1 cellular context compared by ENCODE assay signal in genomic region chr11:61254403-61255025, GRCh38.
A peak's percentile ranks its signal among the peaks of the same experiment; 100 is the strongest.
TF ChIP-seq lines count a peak whose summit lies in the region.

No MANE protein-coding gene starts in this region.

TF ChIP-seq in K562, 482 proteins besides CTCF, POLR2A, EP300 and RAD21:
- TF ChIP-seq CBX3 (IDR thresholded peaks at IDR 0.05; ENCODE audit: borderline replicate concordance in 1 of 2, low read length in 2 of 2) (0 out of 3 replicates have a peak, but pooled peaks of 1 of the 2 experiments have one; percentile 9), CREM (IDR thresholded peaks at IDR 0.05; ENCODE audit: low read depth) (0 out of 2 replicates have a peak, but pooled peaks have one; percentile 27), ZNF785 (CRISPR knock-in tag; IDR thresholded peaks at IDR 0.05) (no peak), ELF1 (tag; IDR thresholded peaks at IDR 0.05) (no peak), XRCC5 (IDR thresholded peaks at IDR 0.05; ENCODE audit: low read depth, low read length) (peak; percentile 71; the same call in 1 of the 2 replicates), TAF1 (IDR thresholded peaks at IDR 0.05; ENCODE audit: control insufficient read depth, extremely low read depth, insufficient read depth, low read length, severe bottlenecking) (no peak), CTBP1 (IDR thresholded peaks at IDR 0.05; ENCODE audit: borderline replicate concordance) (peak; percentile 25; the same call in 1 of the 2 replicates), CC2D1A (IDR thresholded peaks at IDR 0.05) (peak; percentile 52; the same call in 1 of the 2 replicates), ARID2 (IDR thresholded peaks at IDR 0.05) (peak; percentile 65; the same call in 1 of the 2 replicates), DEAF1 (CRISPR knock-in tag; IDR thresholded peaks at IDR 0.05) (peak; percentile 65), BRCA1 (IDR thresholded peaks at IDR 0.05) (no peak), BRCA1 (CRISPR knock-in tag; IDR thresholded peaks at IDR 0.05) (no peak), RB1 (IDR thresholded peaks at IDR 0.05; ENCODE audit: low read depth) (peak; percentile 76; the same call in 1 of the 2 replicates), NUFIP1 (IDR thresholded peaks at IDR 0.05; ENCODE audit: partially characterized antibody) (no peak), SAFB (IDR thresholded peaks at IDR 0.05; ENCODE audit: borderline replicate concordance, low read depth, low read length) (no peak), L3MBTL2 (IDR thresholded peaks at IDR 0.05) (peak; percentile 26; the same call in 1 of the 2 replicates), SRF (CRISPR knock-in tag; IDR thresholded peaks at IDR 0.05) (no peak), WHSC1 (IDR thresholded peaks at IDR 0.05; ENCODE audit: low read length) (no peak), ZNF121 (CRISPR knock-in tag; conservative IDR thresholded peaks at IDR 0.05) (no peak), YY1 (IDR thresholded peaks at IDR 0.05; ENCODE audit: borderline replicate concordance in 1 of 3, control insufficient read depth in 1 of 3, extremely low read depth in 1 of 3, insufficient read depth in 3 of 3, insufficient read length in 1 of 3, insufficient replicate concordance in 2 of 3, low read depth in 1 of 3, low read length in 2 of 3) (peak in 1 of 3 experiments; percentile 36), THAP12 (CRISPR knock-in tag; IDR thresholded peaks at IDR 0.05) (0 out of 2 replicates have a peak, but pooled peaks have one; percentile 16), RCOR1 (IDR thresholded peaks at IDR 0.05; ENCODE audit: borderline replicate concordance in 1 of 2, low read depth in 2 of 2, low read length in 2 of 2) (peak in 1 of 2 experiments; percentile 41; a peak in 1 of 4 replicates), AFF4 (CRISPR knock-in tag; IDR thresholded peaks at IDR 0.05) (no peak), PTTG1 (tag; IDR thresholded peaks at IDR 0.05; ENCODE audit: low read depth) (no peak), ZBTB43 (CRISPR knock-in tag; IDR thresholded peaks at IDR 0.05) (no peak), JUND (IDR thresholded peaks at IDR 0.05; ENCODE audit: borderline replicate concordance, low read depth, low read length) (peak; percentile 36; the same call in 1 of the 2 replicates), JUND (tag; IDR thresholded peaks at IDR 0.05; ENCODE audit: borderline replicate concordance, low read depth, low read length) (no peak), STAG1 (CRISPR knock-in tag; IDR thresholded peaks at IDR 0.05; ENCODE audit: borderline replicate concordance) (peak; percentile 79; the same call in 1 of the 2 replicates), SMC3 (conservative IDR thresholded peaks at IDR 0.05; ENCODE audit: insufficient read depth, low read depth, low read length) (peak; percentile 95), MAZ (CRISPR knock-in tag; conservative IDR thresholded peaks at IDR 0.05 in 1 of 2, IDR thresholded peaks at IDR 0.05 in 1 of 2) (0 out of 4 replicates have a peak, but pooled peaks of 1 of the 2 experiments have one; percentile 23), NFATC3 (IDR thresholded peaks at IDR 0.05) (no peak), PURB (CRISPR knock-in tag; IDR thresholded peaks at IDR 0.05; ENCODE audit: low read depth) (no peak)
- TF ChIP-seq, protein P1, sequence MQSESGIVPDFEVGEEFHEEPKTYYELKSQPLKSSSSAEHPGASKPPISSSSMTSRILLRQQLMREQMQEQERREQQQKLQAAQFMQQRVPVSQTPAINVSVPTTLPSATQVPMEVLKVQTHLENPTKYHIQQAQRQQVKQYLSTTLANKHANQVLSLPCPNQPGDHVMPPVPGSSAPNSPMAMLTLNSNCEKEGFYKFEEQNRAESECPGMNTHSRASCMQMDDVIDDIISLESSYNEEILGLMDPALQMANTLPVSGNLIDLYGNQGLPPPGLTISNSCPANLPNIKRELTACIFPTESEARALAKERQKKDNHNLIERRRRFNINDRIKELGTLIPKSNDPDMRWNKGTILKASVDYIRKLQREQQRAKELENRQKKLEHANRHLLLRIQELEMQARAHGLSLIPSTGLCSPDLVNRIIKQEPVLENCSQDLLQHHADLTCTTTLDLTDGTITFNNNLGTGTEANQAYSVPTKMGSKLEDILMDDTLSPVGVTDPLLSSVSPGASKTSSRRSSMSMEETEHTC (IDR thresholded peaks at IDR 0.05) = no peak
- TF ChIP-seq, protein P2, sequence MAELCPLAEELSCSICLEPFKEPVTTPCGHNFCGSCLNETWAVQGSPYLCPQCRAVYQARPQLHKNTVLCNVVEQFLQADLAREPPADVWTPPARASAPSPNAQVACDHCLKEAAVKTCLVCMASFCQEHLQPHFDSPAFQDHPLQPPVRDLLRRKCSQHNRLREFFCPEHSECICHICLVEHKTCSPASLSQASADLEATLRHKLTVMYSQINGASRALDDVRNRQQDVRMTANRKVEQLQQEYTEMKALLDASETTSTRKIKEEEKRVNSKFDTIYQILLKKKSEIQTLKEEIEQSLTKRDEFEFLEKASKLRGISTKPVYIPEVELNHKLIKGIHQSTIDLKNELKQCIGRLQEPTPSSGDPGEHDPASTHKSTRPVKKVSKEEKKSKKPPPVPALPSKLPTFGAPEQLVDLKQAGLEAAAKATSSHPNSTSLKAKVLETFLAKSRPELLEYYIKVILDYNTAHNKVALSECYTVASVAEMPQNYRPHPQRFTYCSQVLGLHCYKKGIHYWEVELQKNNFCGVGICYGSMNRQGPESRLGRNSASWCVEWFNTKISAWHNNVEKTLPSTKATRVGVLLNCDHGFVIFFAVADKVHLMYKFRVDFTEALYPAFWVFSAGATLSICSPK (IDR thresholded peaks at IDR 0.05; ENCODE audit: borderline replicate concordance) = no peak
- TF ChIP-seq, protein P3, sequence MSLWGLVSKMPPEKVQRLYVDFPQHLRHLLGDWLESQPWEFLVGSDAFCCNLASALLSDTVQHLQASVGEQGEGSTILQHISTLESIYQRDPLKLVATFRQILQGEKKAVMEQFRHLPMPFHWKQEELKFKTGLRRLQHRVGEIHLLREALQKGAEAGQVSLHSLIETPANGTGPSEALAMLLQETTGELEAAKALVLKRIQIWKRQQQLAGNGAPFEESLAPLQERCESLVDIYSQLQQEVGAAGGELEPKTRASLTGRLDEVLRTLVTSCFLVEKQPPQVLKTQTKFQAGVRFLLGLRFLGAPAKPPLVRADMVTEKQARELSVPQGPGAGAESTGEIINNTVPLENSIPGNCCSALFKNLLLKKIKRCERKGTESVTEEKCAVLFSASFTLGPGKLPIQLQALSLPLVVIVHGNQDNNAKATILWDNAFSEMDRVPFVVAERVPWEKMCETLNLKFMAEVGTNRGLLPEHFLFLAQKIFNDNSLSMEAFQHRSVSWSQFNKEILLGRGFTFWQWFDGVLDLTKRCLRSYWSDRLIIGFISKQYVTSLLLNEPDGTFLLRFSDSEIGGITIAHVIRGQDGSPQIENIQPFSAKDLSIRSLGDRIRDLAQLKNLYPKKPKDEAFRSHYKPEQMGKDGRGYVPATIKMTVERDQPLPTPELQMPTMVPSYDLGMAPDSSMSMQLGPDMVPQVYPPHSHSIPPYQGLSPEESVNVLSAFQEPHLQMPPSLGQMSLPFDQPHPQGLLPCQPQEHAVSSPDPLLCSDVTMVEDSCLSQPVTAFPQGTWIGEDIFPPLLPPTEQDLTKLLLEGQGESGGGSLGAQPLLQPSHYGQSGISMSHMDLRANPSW (CRISPR knock-in tag; IDR thresholded peaks at IDR 0.05) = 0 out of 2 replicates have a peak, but pooled peaks have one; percentile 36
- TF ChIP-seq, protein P4, sequence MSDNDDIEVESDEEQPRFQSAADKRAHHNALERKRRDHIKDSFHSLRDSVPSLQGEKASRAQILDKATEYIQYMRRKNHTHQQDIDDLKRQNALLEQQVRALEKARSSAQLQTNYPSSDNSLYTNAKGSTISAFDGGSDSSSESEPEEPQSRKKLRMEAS (CRISPR knock-in tag; IDR thresholded peaks at IDR 0.05) = peak; percentile 29; the same call in 1 of the 2 replicates
